In genomic region chr3:12948371-12948770, GRCh38 we compare ENCODE assay signal across 10 cellular contexts.
DNase-seq lines count a peak whose midpoint lies in the region; ATAC-seq and TF ChIP-seq lines count a peak whose summit lies in the region.
"Had no signal": no experiment of that assay in that cellular context is flagged by ENCODE, and none has a peak within 500 bp of the region (broad histone marks: within the 10 kb centered on the region; RNA-seq: fewer than 3 reads in every experiment).

No MANE protein-coding gene starts in this region.

- no peak overlapping the region for H2BK20ac ChIP-seq in H9 (ENCODE audit: low read depth, low read length, poor library complexity, severe bottlenecking)

- H2AK5ac ChIP-seq in H9 (ENCODE audit: insufficient read length, low read length), result no peak overlapping the region

- H3K23ac ChIP-seq in H9 (ENCODE audit: insufficient read length, low read depth, low read length), result no peak overlapping the region

- H2BK5ac ChIP-seq in H9 (ENCODE audit: insufficient read length, low read length), result no peak overlapping the region

- TF ChIP-seq POLR2A in breast epithelium (IDR thresholded peaks at IDR 0.05), result no peak
- no peak for TF ChIP-seq POLR2A in adrenal gland (IDR thresholded peaks at IDR 0.05)

- no peak overlapping the region; the same call in 1 of the 2 replicates for H3K14ac ChIP-seq in H9 (ENCODE audit: insufficient read depth, low read length)

- H2BK120ac ChIP-seq in H9 (ENCODE audit: low read depth, low read length, poor library complexity, severe bottlenecking), result no peak overlapping the region

- DNase-seq in mammary epithelial cell, result peak; percentile 35
- DNase-seq in breast epithelium (ENCODE audit: low spot score in 2 of 2), result no peak
- DNase-seq in adrenal gland, result no peak
- peak; percentile 11 for DNase-seq in glomerular visceral epithelial cell (ENCODE audit: extremely low spot score)
- no peak for DNase-seq in tibial artery
- no peak for DNase-seq in posterior vena cava (ENCODE audit: low spot score)
- no peak for DNase-seq in H9
- DNase-seq: cortex of kidney, Karpas-422 had no signal

- no peak overlapping the region for H3K27ac Mint-ChIP-seq in H9

- H3K4me1 ChIP-seq in mammary epithelial cell (ENCODE audit: insufficient read depth, low read length), result peaks cover 18% of the 10 kb centered on the region
- peaks cover 11 to 25% of the 10 kb centered on the region in 2 donors for H3K4me1 ChIP-seq in breast epithelium
- peaks cover 41 to 63% of the 10 kb centered on the region in 2 donors for H3K4me1 ChIP-seq in adrenal gland (replicated peaks in 1 of 2)
- peaks cover 0 to 99% (median 92%) of the 10 kb centered on the region in 4 donors for H3K4me1 ChIP-seq in tibial artery
- no peaks in the 10 kb centered on the region; the same call in 1 of the 2 replicates for H3K4me1 ChIP-seq in H9 (ENCODE audit: insufficient read depth, low read length)

- no peak for ATAC-seq in HG03039 (IDR thresholded peaks at IDR 0.05; ENCODE audit: unreplicated experiment)

- no peaks in the 10 kb centered on the region for H3K36me3 ChIP-seq in mammary epithelial cell (ENCODE audit: insufficient read depth, low read length)
- H3K36me3 ChIP-seq in breast epithelium, result no peaks in the 10 kb centered on the region
- no peaks in the 10 kb centered on the region for H3K36me3 ChIP-seq in adrenal gland (replicated peaks in 1 of 2)
- H3K36me3 ChIP-seq in tibial artery, result no peaks in the 10 kb centered on the region

- no peak overlapping the region for H4K8ac ChIP-seq in H9 (replicated peaks; ENCODE audit: insufficient read length, low read depth, low read length)

- H4K91ac ChIP-seq in H9 (ENCODE audit: insufficient read length, low read depth, low read length), result no peak overlapping the region

- H2BK12ac ChIP-seq in H9 (ENCODE audit: insufficient read length, low read depth, low read length), result no peak overlapping the region

- in situ Hi-C loops in mammary epithelial cell (cut with MboI; ENCODE audit: low sequenced_read_pairs in 2 of 2), result no loop called here

- CTCF ChIA-PET in mammary epithelial cell (lab: Charles Lee; ENCODE audit: low non-redundant PET), result no interaction called here

- H3K56ac ChIP-seq in H9 (ENCODE audit: insufficient read length, low read depth, low read length), result no peak overlapping the region

- no peak for TF ChIP-seq CTCF in mammary epithelial cell (conservative IDR thresholded peaks at IDR 0.05 in 1 of 2, IDR thresholded peaks at IDR 0.05 in 1 of 2; ENCODE audit: extremely low read depth in 1 of 2, insufficient read depth in 1 of 2, low read depth in 1 of 2, low read length in 2 of 2)
- TF ChIP-seq CTCF in breast epithelium (IDR thresholded peaks at IDR 0.05), result no peak
- TF ChIP-seq CTCF in adrenal gland (IDR thresholded peaks at IDR 0.05), result no peak
- no peak for TF ChIP-seq CTCF in tibial artery (IDR thresholded peaks at IDR 0.05)
- no peak for TF ChIP-seq CTCF in H9 (conservative IDR thresholded peaks at IDR 0.05)

- no peak overlapping the region for H2BK15ac ChIP-seq in H9 (ENCODE audit: low read depth, low read length)

- H3K9me3 ChIP-seq in mammary epithelial cell (replicated peaks; ENCODE audit: insufficient read depth, low read length) (no peaks in the 10 kb centered on the region), breast epithelium (no peaks in the 10 kb centered on the region), adrenal gland (replicated peaks in 1 of 3) (no peaks in the 10 kb centered on the region), tibial artery (no peaks in the 10 kb centered on the region), H9 (ENCODE audit: control insufficient read depth, low read depth, low read length) (no peaks in the 10 kb centered on the region)

- H3K27ac ChIP-seq in mammary epithelial cell (ENCODE audit: insufficient read depth, low read depth, low read length), result no peak overlapping the region
- peak overlapping the region in 1 of 2 donors; percentile 3 for H3K27ac ChIP-seq in breast epithelium
- peak overlapping the region in 3 of 5 donors; percentile 2 to 85 (median 68) for H3K27ac ChIP-seq in adrenal gland
- peak overlapping the region; percentile 50 to 52 for H3K27ac ChIP-seq in tibial artery
- no peak overlapping the region for H3K27ac ChIP-seq in H9 (ENCODE audit: insufficient read length, low read depth, low read length)

- H4K20me1 ChIP-seq in mammary epithelial cell (ENCODE audit: insufficient read depth, low read length) (no peaks in the 10 kb centered on the region), H9 (ENCODE audit: control insufficient read depth, insufficient read depth, insufficient read length) (peaks cover 5% of the 10 kb centered on the region)

- H4K5ac ChIP-seq in H9 (ENCODE audit: insufficient read length, low read depth, low read length), result no peak overlapping the region

- no peaks in the 10 kb centered on the region for H3K9me3 Mint-ChIP-seq in H9

- H3K79me1 ChIP-seq in H9 (ENCODE audit: insufficient read depth, low read depth, low read length, poor library complexity, severe bottlenecking), result no peaks in the 10 kb centered on the region

- no peak overlapping the region for H3T11ph ChIP-seq in H9 (ENCODE audit: low read length)

- H3K36me3 Mint-ChIP-seq in H9 (ENCODE audit: insufficient read depth in 1 of 3, low read depth in 3 of 3), result no peaks in the 10 kb centered on the region

- no peak overlapping the region for H3K18ac ChIP-seq in H9 (ENCODE audit: insufficient read length, low read depth, low read length)

- H3K27me3 ChIP-seq in mammary epithelial cell (ENCODE audit: insufficient read depth, low read length) (no peaks in the 10 kb centered on the region), breast epithelium (no peaks in the 10 kb centered on the region), adrenal gland (no peaks in the 10 kb centered on the region), tibial artery (no peaks in the 10 kb centered on the region), H9 (ENCODE audit: insufficient read depth, low read length) (no peaks in the 10 kb centered on the region)

- H3K4me2 ChIP-seq in mammary epithelial cell (ENCODE audit: insufficient read depth, low read depth, low read length) (no peak overlapping the region), H9 (ENCODE audit: insufficient read depth, insufficient read length, low read length) (no peak overlapping the region)

- H3K79me2 ChIP-seq in mammary epithelial cell (ENCODE audit: insufficient read depth, low read length) (no peaks in the 10 kb centered on the region), H9 (ENCODE audit: insufficient read depth, low read length) (no peaks in the 10 kb centered on the region; the same call in 1 of the 2 replicates)

- no TSS peak for BruUV-seq in mammary epithelial cell (replicated peaks; lab: Mats Ljungman, UMichigan)

- H2AFZ ChIP-seq in mammary epithelial cell (ENCODE audit: low read depth, low read length) (no peak overlapping the region), H9 (ENCODE audit: low read length) (no peak overlapping the region)

- no peak overlapping the region for H3K9ac ChIP-seq in mammary epithelial cell (ENCODE audit: insufficient read depth, low read length)
- no peak overlapping the region for H3K9ac ChIP-seq in H9 (ENCODE audit: extremely low read depth, insufficient read length, low read length)

- H3K4ac ChIP-seq in H9 (ENCODE audit: low read depth, low read length), result no peak overlapping the region

- WGBS in mammary epithelial cell (ENCODE audit: low coverage, missing lambda C conversion rate), result 58% methylated on average over 7 of the region's 7 CpGs
- 57 to 71% (median 65%) methylated on average over 5 to 7 of the region's 7 CpGs for WGBS in adrenal gland, 4 donors
- WGBS in H9 (ENCODE audit: extremely low coverage, insufficient read length, low lambda C conversion rate), result no CpG with 5 or more reads among the region's 7 CpGs

- intact Hi-C loops in mammary epithelial cell (cut with micrococcal nuclease) (no loop called here), breast epithelium (cut with DNase I; ENCODE audit: low total_unique reads) (no loop called here), adrenal gland (cut with DNase I) (no loop called here), tibial artery (cut with DNase I; ENCODE audit: low total_unique reads) (no loop called here), posterior vena cava (cut with DNase I) (no loop called here)

- H3K4me1 Mint-ChIP-seq in H9, result peaks cover 11 to 19% of the 10 kb centered on the region in 2 experiments

- no peaks in the 10 kb centered on the region for H3K23me2 ChIP-seq in H9 (ENCODE audit: insufficient read length, low read depth, low read length, poor library complexity, severe bottlenecking)

- dilution Hi-C loops in mammary epithelial cell (cut with HindIII; ENCODE audit: low sequenced_read_pairs), result no loop called here

- H3K4me3 ChIP-seq in mammary epithelial cell (replicated peaks in 1 of 3; ENCODE audit: insufficient read depth in 1 of 3, low read depth in 2 of 3, low read length in 3 of 3), result no peak overlapping the region
- no peak overlapping the region for H3K4me3 ChIP-seq in breast epithelium
- H3K4me3 ChIP-seq in adrenal gland, result no peak overlapping the region
- no peak overlapping the region for H3K4me3 ChIP-seq in tibial artery

- no peaks in the 10 kb centered on the region; the same call in 1 of the 2 replicates for H3K27me3 Mint-ChIP-seq in H9 (ENCODE audit: low read depth)

- H3K4me3 Mint-ChIP-seq in H9, result no peak overlapping the region

Comparison
In these comparisons a context has a peak if more than half of its experiments do, and no peak if none do; other contexts are left out.
1. DNase-seq: peak in mammary epithelial cell (single experiment) and glomerular visceral epithelial cell (single experiment); none in breast epithelium (0 of 2), adrenal gland (0 of 7), tibial artery (0 of 2), posterior vena cava (single experiment) and H9 (single experiment).
2. H3K27ac ChIP-seq: peak in adrenal gland (3 of 5) and tibial artery (2 of 2); none in mammary epithelial cell (single experiment) and H9 (single experiment).